ENCODE assay signal across 12 cellular contexts in the genomic region with DNA sequence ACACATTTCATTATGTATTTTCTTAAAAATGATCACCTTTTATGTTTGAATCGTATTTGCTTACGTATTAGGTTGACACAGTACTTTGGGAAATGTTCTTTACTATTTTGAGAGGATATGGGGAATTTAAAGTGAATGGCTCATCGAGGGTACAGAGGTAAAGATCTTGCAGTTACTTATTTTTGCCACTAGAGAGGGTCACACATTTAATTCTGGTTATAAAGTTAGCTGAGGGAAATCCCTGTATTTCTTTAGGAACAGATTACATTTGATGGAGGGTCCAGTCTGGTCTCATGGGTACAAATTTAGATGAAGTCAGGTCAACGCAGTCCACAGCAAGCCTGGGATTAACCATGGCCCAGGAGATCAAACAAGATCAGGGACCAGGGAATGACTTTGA. TPM values are rescaled to one million over a fixed set of nuclear protein-coding genes. Genes with fewer than 3 reads are reported as not detected.
DNase-seq lines count a peak whose midpoint lies in the region; ATAC-seq, FAIRE-seq and TF ChIP-seq lines count a peak whose summit lies in the region.
"Had no signal": no experiment of that assay in that cellular context is flagged by ENCODE, and none has a peak within 500 bp of the region (broad histone marks: within the 10 kb centered on the region; RNA-seq: fewer than 3 reads in every experiment).

No MANE protein-coding gene starts in this region.

- TF ChIP-seq CTCF in DOHH2 (IDR thresholded peaks at IDR 0.05; ENCODE audit: low read depth, low read length, poor library complexity, severe bottlenecking) (peak; percentile 55), K562 (IDR thresholded peaks at IDR 0.05 in 2 of 3, conservative IDR thresholded peaks at IDR 0.05 in 1 of 3; ENCODE audit: insufficient read depth in 2 of 3, low read depth in 1 of 3, low read length in 3 of 3) (peak in 2 of 3 experiments; percentile 49 to 50; a peak in 4 of 6 replicates), mucosa of descending colon (IDR thresholded peaks at IDR 0.05) (no peak)

- no peaks in the 10 kb centered on the region for H3K9me1 ChIP-seq in K562 (ENCODE audit: control insufficient read depth, insufficient read depth, low read length)

- H3K4me1 ChIP-seq in DOHH2 (ENCODE audit: control insufficient read depth, low read length) (no peaks in the 10 kb centered on the region), K562 (replicated peaks in 1 of 2; ENCODE audit: control insufficient read depth in 2 of 2, insufficient read depth in 2 of 2, low read length in 2 of 2) (no peaks in the 10 kb centered on the region), mucosa of descending colon (ENCODE audit: low read depth) (no peaks in the 10 kb centered on the region)

- no peaks in the 10 kb centered on the region for H4K20me1 ChIP-seq in DOHH2 (ENCODE audit: control insufficient read depth, insufficient read depth, low read depth, low read length)
- no peaks in the 10 kb centered on the region for H4K20me1 ChIP-seq in K562 (replicated peaks; ENCODE audit: control insufficient read depth, insufficient read depth, low read length)

- H3K4me3 ChIP-seq in DOHH2 (ENCODE audit: low read length) = no peak overlapping the region
- H3K4me3 ChIP-seq in K562 = no peak overlapping the region
- no peak overlapping the region for H3K4me3 ChIP-seq in mucosa of descending colon

- POLR2A ChIA-PET in K562 (lab: Yijun Ruan, JAX) = no interaction called here

- intact Hi-C loops in K562 (cut with micrococcal nuclease) = no loop called here
- intact Hi-C loops in mucosa of descending colon (cut with DNase I, micrococcal nuclease) = no loop called here

- no peaks in the 10 kb centered on the region for H3K36me3 ChIP-seq in DOHH2 (ENCODE audit: control insufficient read depth, low read length)
- no peaks in the 10 kb centered on the region; the same call in 2 of the 3 replicates for H3K36me3 ChIP-seq in K562 (ENCODE audit: control insufficient read depth, insufficient read depth, low read length)
- no peaks in the 10 kb centered on the region for H3K36me3 ChIP-seq in mucosa of descending colon (ENCODE audit: low read depth)

- no peaks in the 10 kb centered on the region for H3F3A ChIP-seq in DOHH2 (ENCODE audit: control insufficient read depth, insufficient read depth)

- CTCF ChIA-PET in K562 (lab: Yijun Ruan, JAX; ENCODE audit: low intra/inter-chr PET ratio) = no interaction called here

- no TSS peak for BruUV-seq in K562 (replicated peaks; lab: Mats Ljungman, UMichigan)

- no peak overlapping the region for H3K9ac ChIP-seq in K562 (ENCODE audit: insufficient read depth in 1 of 2, low read depth in 2 of 2, low read length in 2 of 2)

- H2AFZ ChIP-seq in K562 (ENCODE audit: low read depth, low read length) = no peak overlapping the region

- no peaks in the 10 kb centered on the region for H3K9me2 ChIP-seq in DOHH2 (replicated peaks; ENCODE audit: control insufficient read depth, low read length)

- TF ChIP-seq EP300 in K562 (IDR thresholded peaks at IDR 0.05; ENCODE audit: low read length) = no peak

- H3K27ac ChIP-seq in DOHH2 (ENCODE audit: low read depth, low read length) = no peak overlapping the region
- no peak overlapping the region for H3K27ac ChIP-seq in K562 (ENCODE audit: extremely low read depth, low read depth, low read length)

- FAIRE-seq in K562 (lab: Jason Lieb, UNC) = peak; percentile 67

- no peak for TF ChIP-seq POLR2A in K562 (conservative IDR thresholded peaks at IDR 0.05)

- no peaks in the 10 kb centered on the region for H3K9me3 ChIP-seq in DOHH2 (ENCODE audit: control insufficient read depth, insufficient read depth, low read length)
- no peaks in the 10 kb centered on the region for H3K9me3 ChIP-seq in K562 (replicated peaks; ENCODE audit: control insufficient read depth, insufficient read depth, low read depth, low read length)
- H3K9me3 ChIP-seq in mucosa of descending colon = no peaks in the 10 kb centered on the region

- no peaks in the 10 kb centered on the region for H3K27me3 ChIP-seq in DOHH2 (ENCODE audit: control insufficient read depth, low read length)
- no peaks in the 10 kb centered on the region for H3K27me3 ChIP-seq in K562 (ENCODE audit: control insufficient read depth in 2 of 2, insufficient read depth in 2 of 2, low read length in 2 of 2)

- peak in 1 of 2 experiments; percentile 42; a peak in 1 of 4 replicates for TF ChIP-seq RAD21 in K562 (CRISPR knock-in tag; conservative IDR thresholded peaks at IDR 0.05 in 1 of 2, IDR thresholded peaks at IDR 0.05 in 1 of 2)

- DNase-seq in Kasumi-1 (lab: John Stamatoyannopoulos, UW) (peak; percentile 15 to 61), K562 (ENCODE audit: extremely low read depth in 1 of 4, low spot score in 3 of 4) (peak; percentile 6 to 32 (median 28)), mucosa of descending colon (no peak), GM19238 (ENCODE audit: insufficient read length, low spot score) (no peak), NCI-H1048 (lab: John Stamatoyannopoulos, UW) (no peak)
- DNase-seq: GF-D8; naive thymus-derived CD8-positive, alpha-beta T cell; T-helper 2 cell had no signal

- ATAC-seq in K562 (peak; percentile 78), mucosa of descending colon (peak; percentile 36), GM19463 (IDR thresholded peaks at IDR 0.05; ENCODE audit: unreplicated experiment) (no peak)
- ATAC-seq: naive thymus-derived CD8-positive, alpha-beta T cell had no signal

- H3K4me2 ChIP-seq in DOHH2 (ENCODE audit: low read length) (no peak overlapping the region), K562 (ENCODE audit: insufficient read depth, low read length) (no peak overlapping the region)

- H3K79me2 ChIP-seq in DOHH2 (ENCODE audit: control insufficient read depth, low read length) (no peaks in the 10 kb centered on the region), K562 (ENCODE audit: control insufficient read depth, insufficient read depth, low read length) (no peaks in the 10 kb centered on the region)

- in situ Hi-C loops in K562 (cut with MboI) = no loop called here

- 10% methylated on average over 4 of the region's 4 CpGs for WGBS in K562 (ENCODE audit: insufficient coverage, low coverage, missing lambda C conversion rate)

RNA-seq across cellular contexts. Expression of gene DYNC2LI1, which starts 24.5 kb away (rescaled TPM):
- total RNA-seq in K562 (2011; cell fraction: chromatin; rRNA removed; ENCODE audit: low replicate concordance) = 10.0 and 39.4 TPM in 2 replicates
- 5.7 and 9.2 TPM in 2 replicates for total RNA-seq in K562 (2011; cell fraction: nucleolus; rRNA removed)
- total RNA-seq in K562 (2011; cell fraction: nucleoplasm; rRNA removed) = 15.2 and 21.2 TPM in 2 replicates
- total RNA-seq in K562 (2014; rRNA removed) = 12.4 and 23.8 TPM in 2 replicates
- total RNA-seq in K562 (2014; rRNA removed; fragmentation: Illumina TruSeq; extraction: Trizol) = 25.8 and 28.3 TPM in 2 replicates
- total RNA-seq in K562 (2015; rRNA removed; fragmentation: Illumina TruSeq; extraction: Trizol) = 20.2 and 25.3 TPM in 2 replicates
- total RNA-seq in K562 (2021) = 12.5 and 14.1 TPM in 2 replicates
- 33.3 and 42.2 TPM in 2 replicates for polyA plus RNA-seq in K562 (2011; rRNA removed)
- polyA plus RNA-seq in K562 (2011; cell fraction: cytosol; rRNA removed) = 4.6 and 12.2 TPM in 2 replicates
- polyA plus RNA-seq in K562 (2011; cell fraction: nucleus; rRNA removed) = 13.0 and 23.1 TPM in 2 replicates
- 12.7 and 24.7 TPM in 2 replicates for polyA plus RNA-seq in K562 (2012)
- polyA plus RNA-seq in K562 (2014; fragmentation: Illumina TruSeq; extraction: Trizol) = 20.3 and 22.5 TPM in 2 replicates
- 10 to 100 TPM; 37.5 to 40.0 TPM for polyA plus RNA-seq in K562 (2014; fragmentation: Nextera tagmentation; extraction: Ambion mirVana)
- polyA plus RNA-seq in K562 (2014; rRNA removed) = 25.3 and 26.3 TPM in 2 replicates
- 21.3 and 23.2 TPM in 2 replicates for polyA minus RNA-seq in K562 (2011; rRNA and poly(A)+ RNA removed)
- 2.5 and 10.7 TPM in 2 replicates for polyA minus RNA-seq in K562 (2011; cell fraction: cytosol; rRNA and poly(A)+ RNA removed)
- polyA minus RNA-seq in K562 (2011; cell fraction: nucleus; rRNA and poly(A)+ RNA removed) = 11.8 and 20.4 TPM in 2 replicates
- 10 to 100 TPM; 15.3 to 19.0 (median 18.1) TPM for total RNA-seq in mucosa of descending colon

RNA-seq across cellular contexts. Expression of gene ABCG5, which starts 40.3 kb away (rescaled TPM):
- total RNA-seq in K562 (2011; cell fraction: chromatin; rRNA removed; ENCODE audit: low replicate concordance) = not detected in 2 replicates
- total RNA-seq in K562 (2011; cell fraction: nucleolus; rRNA removed) = not detected in 2 replicates
- not detected in 2 replicates for total RNA-seq in K562 (2011; cell fraction: nucleoplasm; rRNA removed)
- not detected in 2 replicates for total RNA-seq in K562 (2014; rRNA removed)
- not detected in 2 replicates for total RNA-seq in K562 (2014; rRNA removed; fragmentation: Illumina TruSeq; extraction: Trizol)
- total RNA-seq in K562 (2015; rRNA removed; fragmentation: Illumina TruSeq; extraction: Trizol) = not detected in 2 replicates
- not detected in 2 replicates for total RNA-seq in K562 (2021)
- polyA plus RNA-seq in K562 (2011; rRNA removed) = not detected in 2 replicates
- not detected in 2 replicates for polyA plus RNA-seq in K562 (2011; cell fraction: cytosol; rRNA removed)
- polyA plus RNA-seq in K562 (2011; cell fraction: nucleus; rRNA removed) = not detected in 2 replicates
- 0.03 and 0.05 TPM in 2 replicates for polyA plus RNA-seq in K562 (2012)
- not detected in 2 replicates for polyA plus RNA-seq in K562 (2014; fragmentation: Illumina TruSeq; extraction: Trizol)
- under 1 TPM; 0.01 TPM for polyA plus RNA-seq in K562 (2014; fragmentation: Nextera tagmentation; extraction: Ambion mirVana)
- polyA plus RNA-seq in K562 (2014; rRNA removed) = not detected in 2 replicates
- not detected in 2 replicates for polyA minus RNA-seq in K562 (2011; rRNA and poly(A)+ RNA removed)
- not detected in 2 replicates for polyA minus RNA-seq in K562 (2011; cell fraction: cytosol; rRNA and poly(A)+ RNA removed)
- not detected in 2 replicates for polyA minus RNA-seq in K562 (2011; cell fraction: nucleus; rRNA and poly(A)+ RNA removed)
- under 1 TPM in 1 of 3 donors, not detected in 2; 0.22 TPM for total RNA-seq in mucosa of descending colon
- total RNA-seq: cerebellum; naive thymus-derived CD8-positive, alpha-beta T cell; subcutaneous adipose tissue had no signal
- polyA plus RNA-seq: naive thymus-derived CD8-positive, alpha-beta T cell had no signal

RNA-seq across cellular contexts. Expression of gene ABCG8, which starts 40.5 kb away (rescaled TPM):
- total RNA-seq in K562 (2011; cell fraction: chromatin; rRNA removed; ENCODE audit: low replicate concordance) = not detected in 2 replicates
- total RNA-seq in K562 (2011; cell fraction: nucleolus; rRNA removed) = not detected in 2 replicates
- not detected in 2 replicates for total RNA-seq in K562 (2011; cell fraction: nucleoplasm; rRNA removed)
- total RNA-seq in K562 (2014; rRNA removed) (not detected in 2 replicates), K562 (2014; rRNA removed; fragmentation: Illumina TruSeq; extraction: Trizol) (not detected in 2 replicates), K562 (2015; rRNA removed; fragmentation: Illumina TruSeq; extraction: Trizol) (not detected in 2 replicates), K562 (2021) (not detected in 2 replicates), mucosa of descending colon (under 1 TPM; 0.06 to 0.87 (median 0.49) TPM)
- polyA plus RNA-seq in K562 (2011; rRNA removed) (not detected in 2 replicates), K562 (2014; fragmentation: Illumina TruSeq; extraction: Trizol) (not detected in 2 replicates), K562 (2014; fragmentation: Nextera tagmentation; extraction: Ambion mirVana) (not detected), K562 (2014; rRNA removed) (not detected in 2 replicates)
- polyA plus RNA-seq in K562 (2011; cell fraction: cytosol; rRNA removed) = not detected in 2 replicates
- polyA plus RNA-seq in K562 (2011; cell fraction: nucleus; rRNA removed) = not detected in 2 replicates
- polyA plus RNA-seq in K562 (2012) = 0.01 TPM in 1 of 2 replicates, not detected in the other
- not detected in 2 replicates for polyA minus RNA-seq in K562 (2011; rRNA and poly(A)+ RNA removed)
- not detected in 2 replicates for polyA minus RNA-seq in K562 (2011; cell fraction: cytosol; rRNA and poly(A)+ RNA removed)
- not detected in 2 replicates for polyA minus RNA-seq in K562 (2011; cell fraction: nucleus; rRNA and poly(A)+ RNA removed)
- total RNA-seq: naive thymus-derived CD8-positive, alpha-beta T cell had no signal

Comparison
In these comparisons a context has a peak if more than half of its experiments do, and no peak if none do; other contexts are left out.
1. DNase-seq: peak in Kasumi-1 (2 of 2) and K562 (4 of 4); none in mucosa of descending colon (0 of 3), GM19238 (single experiment) and NCI-H1048 (single experiment).